ENCODE assay signal across 12 cellular contexts in genomic region chr14:29858299-29858698, GRCh38.
DNase-seq lines count a peak whose midpoint lies in the region; ATAC-seq and TF ChIP-seq lines count a peak whose summit lies in the region.
"Had no signal": no experiment of that assay in that cellular context is flagged by ENCODE, and none has a peak within 500 bp of the region (broad histone marks: within the 10 kb centered on the region; RNA-seq: fewer than 3 reads in every experiment).

No MANE protein-coding gene starts in this region.

- no peaks in the 10 kb centered on the region for H3K36me3 Mint-ChIP-seq in activated naive CD4-positive, alpha-beta T cell treated with anti-CD3 and anti-CD28 coated beads for 36 hours (ENCODE audit: low read depth)
- H3K36me3 Mint-ChIP-seq: CD8-positive, alpha-beta memory T cell had no signal

- intact Hi-C loops in activated naive CD4-positive, alpha-beta T cell treated with anti-CD3 and anti-CD28 coated beads for 36 hours (cut with micrococcal nuclease) = no loop called here

- no peak overlapping the region for H3K4me3 Mint-ChIP-seq in activated naive CD4-positive, alpha-beta T cell treated with anti-CD3 and anti-CD28 coated beads for 36 hours
- H3K4me3 Mint-ChIP-seq: CD8-positive, alpha-beta memory T cell; central memory CD8-positive, alpha-beta T cell had no signal

- H3K9me3 Mint-ChIP-seq in activated naive CD4-positive, alpha-beta T cell treated with anti-CD3 and anti-CD28 coated beads for 36 hours = peaks cover 12% of the 10 kb centered on the region

- DNase-seq in NOMO-1 treated with DMSO at 0.1 percent for 48 hours (lab: John Stamatoyannopoulos, UW; ENCODE audit: unreplicated experiment) (peak; percentile 83), hepatic stellate cell (ENCODE audit: low spot score) (no peak), AG08395 (ENCODE audit: low spot score) (no peak), hypothalamus (lab: John Stamatoyannopoulos, UW) (no peak)
- no peak for DNase-seq in activated naive CD4-positive, alpha-beta T cell treated with anti-CD3 and anti-CD28 coated beads for 36 hours
- DNase-seq: CD8-positive, alpha-beta memory T cell; foreskin keratinocyte; GM23248 had no signal

- CTCF ChIA-PET in activated naive CD4-positive, alpha-beta T cell treated with anti-CD3 and anti-CD28 coated beads for 36 hours (lab: Charles Lee) = no interaction called here

- H3K4me1 Mint-ChIP-seq in activated naive CD4-positive, alpha-beta T cell treated with anti-CD3 and anti-CD28 coated beads for 36 hours (ENCODE audit: low read depth) = no peaks in the 10 kb centered on the region
- H3K4me1 Mint-ChIP-seq: CD8-positive, alpha-beta memory T cell; central memory CD8-positive, alpha-beta T cell had no signal

- no peak overlapping the region for H3K27ac Mint-ChIP-seq in activated naive CD4-positive, alpha-beta T cell treated with anti-CD3 and anti-CD28 coated beads for 36 hours
- H3K27ac Mint-ChIP-seq: CD8-positive, alpha-beta memory T cell had no signal

- no peak for TF ChIP-seq POLR2A in GM18505 (IDR thresholded peaks at IDR 0.05; ENCODE audit: borderline replicate concordance, extremely low read depth, insufficient read depth, insufficient read length)

- ATAC-seq in GM18505 (IDR thresholded peaks at IDR 0.05; ENCODE audit: unreplicated experiment) (peak; percentile 91), GM21360 (IDR thresholded peaks at IDR 0.05; ENCODE audit: unreplicated experiment) (peak; percentile 93), HG03064 (IDR thresholded peaks at IDR 0.05; ENCODE audit: low read depth, unreplicated experiment) (peak; percentile 72)
- ATAC-seq: foreskin keratinocyte had no signal

- no peaks in the 10 kb centered on the region for H3K27me3 Mint-ChIP-seq in activated naive CD4-positive, alpha-beta T cell treated with anti-CD3 and anti-CD28 coated beads for 36 hours (ENCODE audit: low read depth)
- H3K27me3 Mint-ChIP-seq: CD8-positive, alpha-beta memory T cell; central memory CD8-positive, alpha-beta T cell had no signal
